35 cellular contexts compared by ENCODE assay signal in genomic region chr18:10785798-10786197, GRCh38.
"Had no signal": no experiment of that assay in that cellular context is flagged by ENCODE, and none has a peak within 500 bp of the region (broad histone marks: within the 10 kb centered on the region; RNA-seq: fewer than 3 reads in every experiment).

No MANE protein-coding gene starts in this region.

- H3K4me3 ChIP-seq: adrenal gland, body of pancreas, breast epithelium had no signal

- H3K4me1 Mint-ChIP-seq: activated B cell treated with CpG ODN at 0.5 μM for 24 hours; activated T-helper 17 cell treated with anti-CD3 and anti-CD28 coated beads, Interleukin-2, amount 50 U/mL, for 72 hours had no signal

- H3K36me3 Mint-ChIP-seq: activated CD4-positive, alpha-beta memory T cell treated with anti-CD3 and anti-CD28 coated beads for 36 hours; activated naive CD4-positive, alpha-beta T cell treated with anti-CD3 and anti-CD28 coated beads, Interleukin-2, amount 50 U/mL, for 72 hours; activated naive CD8-positive, alpha-beta T cell treated with anti-CD3 and anti-CD28 coated beads for 36 hours had no signal

- H3K27ac Mint-ChIP-seq: activated B cell treated with CpG ODN at 0.5 μM for 24 hours; activated CD4-positive, alpha-beta memory T cell treated with anti-CD3 and anti-CD28 coated beads for 36 hours; activated CD4-positive, alpha-beta T cell treated with anti-CD3 and anti-CD28 coated beads, Interleukin-2, amount 10 ng/mL, durations not matched to agents 24 days and 14 days; activated CD8-positive, alpha-beta T cell treated with anti-CD3 and anti-CD28 coated beads for 36 hours; activated naive CD4-positive, alpha-beta T cell treated with anti-CD3 and anti-CD28 coated beads for 36 hours; activated naive CD4-positive, alpha-beta T cell treated with anti-CD3 and anti-CD28 coated beads, Interleukin-2, amount 50 U/mL, for 72 hours; activated naive CD8-positive, alpha-beta T cell treated with anti-CD3 and anti-CD28 coated beads for 36 hours; activated T-cell treated with anti-CD3 and anti-CD28 coated beads, Interleukin-2, amount 50 U/mL, for 72 hours; activated T-helper 1 cell treated with anti-CD3 and anti-CD28 coated beads, Interleukin-12 subunit alpha, Interleukin-12 subunit beta, Interleukin-2, Interleukin-4 antibody, amounts not matched to agents 30 ng/mL and 10 ng/mL and 1 ng/mL, durations not matched to agents 14 hours and 24 hours and 36 hours; activated T-helper 17 cell treated with anti-CD3 and anti-CD28 coated beads, Interleukin-2, amount 50 U/mL, for 72 hours; T-helper 1 cell treated with Interleukin-12 subunit alpha and Interleukin-12 subunit beta and Interleukin-4 antibody, amounts not matched to agents 30 μg/mL and 1 μg/mL, for 36 hours; T-helper 2 cell treated with Interferon-gamma antibody and Interleukin-4, amounts not matched to agents 5 μg/mL and 100 μg/mL, for 36 hours had no signal

- H3K4me3 Mint-ChIP-seq: activated B cell treated with CpG ODN at 0.5 μM for 24 hours; activated CD4-positive, alpha-beta memory T cell treated with anti-CD3 and anti-CD28 coated beads for 36 hours; activated CD4-positive, alpha-beta T cell treated with anti-CD3 and anti-CD28 coated beads, Interleukin-2, amount 10 ng/mL, durations not matched to agents 24 days and 14 days; activated CD8-positive, alpha-beta T cell treated with anti-CD3 and anti-CD28 coated beads for 36 hours; activated naive CD4-positive, alpha-beta T cell treated with anti-CD3 and anti-CD28 coated beads for 36 hours; activated naive CD8-positive, alpha-beta T cell treated with anti-CD3 and anti-CD28 coated beads for 36 hours; activated T-cell treated with anti-CD3 and anti-CD28 coated beads, Interleukin-2, amount 50 U/mL, for 4 hours; activated T-cell treated with anti-CD3 and anti-CD28 coated beads, Interleukin-2, amount 50 U/mL, for 72 hours; activated T-helper 1 cell treated with anti-CD3 and anti-CD28 coated beads, Interleukin-12 subunit alpha, Interleukin-12 subunit beta, Interleukin-2, Interleukin-4 antibody, amounts not matched to agents 30 ng/mL and 10 ng/mL and 1 ng/mL, durations not matched to agents 14 hours and 24 hours and 36 hours; activated T-helper 17 cell treated with anti-CD3 and anti-CD28 coated beads, Interleukin-2, amount 50 U/mL, for 72 hours; T-helper 1 cell treated with Interleukin-12 subunit alpha and Interleukin-12 subunit beta and Interleukin-4 antibody, amounts not matched to agents 30 μg/mL and 1 μg/mL, for 36 hours; T-helper 2 cell treated with Interferon-gamma antibody and Interleukin-4, amounts not matched to agents 5 μg/mL and 100 μg/mL, for 36 hours had no signal

- H3K4me1 ChIP-seq: adrenal gland, body of pancreas, breast epithelium had no signal

- H3K9me3 Mint-ChIP-seq: activated B cell treated with CpG ODN at 0.5 μM for 24 hours; activated CD4-positive, alpha-beta memory T cell treated with anti-CD3 and anti-CD28 coated beads for 36 hours; activated CD4-positive, alpha-beta T cell treated with anti-CD3 and anti-CD28 coated beads, Interleukin-2, amount 10 ng/mL, durations not matched to agents 24 days and 14 days; activated CD8-positive, alpha-beta T cell treated with anti-CD3 and anti-CD28 coated beads for 36 hours; activated naive CD4-positive, alpha-beta T cell treated with anti-CD3 and anti-CD28 coated beads for 36 hours; activated naive CD4-positive, alpha-beta T cell treated with anti-CD3 and anti-CD28 coated beads, Interleukin-2, amount 50 U/mL, for 72 hours; activated naive CD8-positive, alpha-beta T cell treated with anti-CD3 and anti-CD28 coated beads for 36 hours; activated T-cell treated with anti-CD3 and anti-CD28 coated beads, Interleukin-2, amount 50 U/mL, for 4 hours; activated T-cell treated with anti-CD3 and anti-CD28 coated beads, Interleukin-2, amount 50 U/mL, for 72 hours; activated T-helper 1 cell treated with anti-CD3 and anti-CD28 coated beads, Interleukin-12 subunit alpha, Interleukin-12 subunit beta, Interleukin-2, Interleukin-4 antibody, amounts not matched to agents 30 ng/mL and 10 ng/mL and 1 ng/mL, durations not matched to agents 14 hours and 24 hours and 36 hours; activated T-helper 17 cell treated with anti-CD3 and anti-CD28 coated beads, Interleukin-2, amount 50 U/mL, for 72 hours; T-helper 1 cell treated with Interleukin-12 subunit alpha and Interleukin-12 subunit beta and Interleukin-4 antibody, amounts not matched to agents 30 μg/mL and 1 μg/mL, for 36 hours; T-helper 2 cell treated with Interferon-gamma antibody and Interleukin-4, amounts not matched to agents 5 μg/mL and 100 μg/mL, for 36 hours had no signal

- H3K27me3 ChIP-seq: adrenal gland, body of pancreas, brain microvascular endothelial cell, breast epithelium had no signal

- H3K9me3 ChIP-seq: adrenal gland, body of pancreas, breast epithelium had no signal

- DNase-seq: activated B cell treated with CpG ODN at 0.5 μM for 24 hours; activated CD4-positive, alpha-beta memory T cell treated with anti-CD3 and anti-CD28 coated beads for 36 hours; activated CD4-positive, alpha-beta T cell treated with anti-CD3 and anti-CD28 coated beads for 4 hours; activated CD4-positive, alpha-beta T cell treated with anti-CD3 and anti-CD28 coated beads, Interleukin-2, amount 10 ng/mL, durations not matched to agents 24 days and 14 days; activated CD4-positive, alpha-beta T cell treated with anti-CD3 and anti-CD28 coated beads, Interleukin-2, amount 50 U/mL, for 1 hour; activated CD4-positive, alpha-beta T cell treated with anti-CD3 and anti-CD28 coated beads, Interleukin-2, amount 50 U/mL, for 4 hours; activated CD4-positive, CD25-positive, alpha-beta regulatory T cell treated with anti-CD3 and anti-CD28 coated beads, Interleukin-2, amount 50 U/mL, for 72 hours; activated CD8-positive, alpha-beta memory T cell treated with anti-CD3 and anti-CD28 coated beads, Interleukin-2, amount 50 U/mL, for 4 hours; activated CD8-positive, alpha-beta T cell treated with anti-CD3 and anti-CD28 coated beads for 36 hours; activated effector memory CD4-positive, alpha-beta T cell treated with anti-CD3 and anti-CD28 coated beads, Interleukin-2, amount 50 U/mL, for 16 hours; activated gamma-delta T cell treated with Interleukin-2 at 50 U/mL for 16 hours; activated naive CD4-positive, alpha-beta T cell; activated naive CD4-positive, alpha-beta T cell treated with anti-CD3 and anti-CD28 coated beads for 36 hours; activated naive CD4-positive, alpha-beta T cell treated with anti-CD3 and anti-CD28 coated beads, Interleukin-2, amount 50 U/mL, for 16 hours; activated naive CD8-positive, alpha-beta T cell treated with anti-CD3 and anti-CD28 coated beads for 36 hours; activated T-cell treated with anti-CD3 and anti-CD28 coated beads for 4 hours; activated T-cell treated with anti-CD3 and anti-CD28 coated beads, Interleukin-2, amount 50 U/mL, for 1 hour; activated T-cell treated with anti-CD3 and anti-CD28 coated beads, Interleukin-2, amount 50 U/mL, for 4 hours; activated T-cell treated with anti-CD3 and anti-CD28 coated beads, Interleukin-2, amount 50 U/mL, for 72 hours; adrenal gland; amniotic stem cell; aorta; body of pancreas; brain microvascular endothelial cell; central memory CD4-positive, alpha-beta T cell; T-helper 1 cell; T-helper 2 cell; T-helper 9 cell had no signal

- H3K36me3 ChIP-seq: adrenal gland, brain microvascular endothelial cell, breast epithelium had no signal

- H3K27ac ChIP-seq: adrenal gland, body of pancreas, brain microvascular endothelial cell, breast epithelium, VCaP had no signal
